ENCODE assay signal across 1 cellular context in the genomic region with DNA sequence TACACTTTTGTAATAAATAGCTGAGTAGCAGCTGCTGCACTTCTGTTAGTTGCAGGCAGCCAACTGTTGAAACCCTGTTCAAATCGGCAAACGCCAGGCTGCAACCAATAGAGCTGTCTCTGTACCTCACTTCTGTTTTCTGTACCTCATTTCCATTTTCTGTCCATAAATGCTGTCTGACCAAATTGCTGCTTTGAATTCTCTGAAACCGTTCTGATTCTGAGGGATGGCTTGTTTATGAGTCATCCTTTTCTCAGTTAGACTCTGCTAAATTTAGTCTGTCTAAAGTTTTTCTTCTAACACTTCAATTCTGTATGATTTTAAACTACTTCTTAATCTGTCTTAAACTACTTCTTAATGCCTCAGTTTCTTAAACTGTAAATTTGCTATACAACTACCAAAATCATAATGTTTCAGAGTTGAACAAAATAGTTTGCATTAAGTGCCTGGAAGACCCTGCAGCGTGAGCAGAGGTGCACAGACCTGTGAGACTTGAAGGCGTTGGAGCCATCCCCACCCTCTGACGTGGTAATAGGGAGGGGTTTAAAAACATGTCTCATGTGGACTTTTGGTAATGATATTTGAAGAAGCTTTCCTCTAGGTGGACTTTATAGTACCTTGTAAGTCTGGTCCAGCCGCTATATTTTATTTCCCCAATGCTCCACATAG.
A peak's percentile ranks its signal among the peaks of the same experiment; 100 is the strongest.
TF ChIP-seq lines count a peak whose summit lies in the region.

No MANE protein-coding gene starts in this region.

TF ChIP-seq in endothelial cell of umbilical vein, 7 proteins besides CTCF, POLR2A, EP300 and RAD21:
- TF ChIP-seq MAX (IDR thresholded peaks at IDR 0.05; ENCODE audit: insufficient read depth, insufficient read length) (no peak), JUN (IDR thresholded peaks at IDR 0.05; ENCODE audit: borderline replicate concordance, insufficient read depth, insufficient read length, low read depth) (peak; percentile 17)
